ENCODE assay signal across 8 cellular contexts in genomic region chr10:80202934-80203834, GRCh38. TPM values are rescaled to one million over a fixed set of nuclear protein-coding genes. Genes with fewer than 3 reads are reported as not detected.
DNase-seq lines count a peak whose midpoint lies in the region; ATAC-seq and TF ChIP-seq lines count a peak whose summit lies in the region.

No MANE protein-coding gene starts in this region.

- peak overlapping the region; percentile 88 to 97 for H3K4me3 Mint-ChIP-seq in CD14-positive monocyte

- no peaks in the 10 kb centered on the region for H3K9me3 ChIP-seq in Peyer's patch

- H3K36me3 ChIP-seq in Peyer's patch: no peaks in the 10 kb centered on the region

- peak overlapping the region; percentile 99 to 100 (median 99) for H3K27ac ChIP-seq in Peyer's patch

- intact Hi-C loops in CD14-positive monocyte (cut with micrococcal nuclease): loop anchor here in 1 of 2 donors (5.0 to 10.0 kb wide), 2 partner anchors 46 to 128 kb away; partner anchors contain the start of gene TMEM254
- intact Hi-C loops in cardiac septum (cut with DNase I): no loop called here

- no peak for TF ChIP-seq POLR2A in Peyer's patch (IDR thresholded peaks at IDR 0.05)

- H3K36me3 Mint-ChIP-seq in CD14-positive monocyte: peaks cover 14 to 20% of the 10 kb centered on the region in 2 donors

- H3K9me3 Mint-ChIP-seq in CD14-positive monocyte: no peaks in the 10 kb centered on the region

- TF ChIP-seq CTCF in CD14-positive monocyte (IDR thresholded peaks at IDR 0.05) (no peak), Peyer's patch (IDR thresholded peaks at IDR 0.05) (peak in 4 of 6 experiments; percentile 8 to 34 (median 26)), retinal pigment epithelial cell (conservative IDR thresholded peaks at IDR 0.05; ENCODE audit: low read depth, low read length) (peak; percentile 47)

- H3K27me3 Mint-ChIP-seq in CD14-positive monocyte (ENCODE audit: low read depth in 3 of 3): peaks cover 0 to 2% (median 2%) of the 10 kb centered on the region in 3 donors

- peak; percentile 48 for ATAC-seq in GM19023 (IDR thresholded peaks at IDR 0.05; ENCODE audit: unreplicated experiment)
- ATAC-seq in HG03139 (IDR thresholded peaks at IDR 0.05; ENCODE audit: unreplicated experiment): peak; percentile 49

- DNase-seq in CD14-positive monocyte (ENCODE audit: low spot score) (no peak), Peyer's patch (peak; percentile 74 to 88 (median 79)), cardiac septum (ENCODE audit: low spot score) (peak; percentile 91), retinal pigment epithelial cell (ENCODE audit: low read depth) (peak; percentile 74), middle frontal gyrus (ENCODE audit: extremely low spot score, low spot score) (no peak)
- peak; percentile 74 for DNase-seq in activated naive CD4-positive, alpha-beta T cell treated with Interleukin-2 at 50 U/mL for 16 hours

- no peaks in the 10 kb centered on the region for H3K27me3 ChIP-seq in Peyer's patch

- H3K4me3 ChIP-seq in Peyer's patch (peak overlapping the region; percentile 85 to 99 (median 96)), retinal pigment epithelial cell (ENCODE audit: low read length) (peak overlapping the region; percentile 79)

- peaks cover 75% of the 10 kb centered on the region for H3K4me1 Mint-ChIP-seq in CD14-positive monocyte

- H3K4me1 ChIP-seq in Peyer's patch: peaks cover 7 to 71% (median 33%) of the 10 kb centered on the region in 4 donors

- peak overlapping the region; percentile 70 to 94 (median 87) for H3K27ac Mint-ChIP-seq in CD14-positive monocyte

RNA-seq across cellular contexts. Expression of gene ANXA11, which starts 2.2 kb away (rescaled TPM):
- 100 to 1,000 TPM; 134 to 174 TPM for polyA plus RNA-seq in CD14-positive monocyte
- total RNA-seq in Peyer's patch (100 to 1,000 TPM; 110 to 269 (median 238) TPM), cardiac septum (406 TPM)

Comparison
In these comparisons a context has a peak if more than half of its experiments do, and no peak if none do; other contexts are left out.
1. DNase-seq: peak in Peyer's patch (3 of 3), activated naive CD4-positive, alpha-beta T cell treated with Interleukin-2 at 50 U/mL for 16 hours (single experiment), cardiac septum (single experiment) and retinal pigment epithelial cell (single experiment); none in CD14-positive monocyte (single experiment) and middle frontal gyrus (single experiment).